ENCODE assay signal across 1 cellular context in genomic region chr1:37892151-37893047, GRCh38.
TF ChIP-seq lines count a peak whose summit lies in the region.

No MANE protein-coding gene starts in this region.

TF ChIP-seq in GM23338, 12 proteins besides CTCF, POLR2A, EP300 and RAD21 (continued from another document):
- TF ChIP-seq NANOG (IDR thresholded peaks at IDR 0.05; ENCODE audit: borderline replicate concordance) = no peak
